Comparison of ENCODE assay signal across 8 cellular contexts in the genomic region with DNA sequence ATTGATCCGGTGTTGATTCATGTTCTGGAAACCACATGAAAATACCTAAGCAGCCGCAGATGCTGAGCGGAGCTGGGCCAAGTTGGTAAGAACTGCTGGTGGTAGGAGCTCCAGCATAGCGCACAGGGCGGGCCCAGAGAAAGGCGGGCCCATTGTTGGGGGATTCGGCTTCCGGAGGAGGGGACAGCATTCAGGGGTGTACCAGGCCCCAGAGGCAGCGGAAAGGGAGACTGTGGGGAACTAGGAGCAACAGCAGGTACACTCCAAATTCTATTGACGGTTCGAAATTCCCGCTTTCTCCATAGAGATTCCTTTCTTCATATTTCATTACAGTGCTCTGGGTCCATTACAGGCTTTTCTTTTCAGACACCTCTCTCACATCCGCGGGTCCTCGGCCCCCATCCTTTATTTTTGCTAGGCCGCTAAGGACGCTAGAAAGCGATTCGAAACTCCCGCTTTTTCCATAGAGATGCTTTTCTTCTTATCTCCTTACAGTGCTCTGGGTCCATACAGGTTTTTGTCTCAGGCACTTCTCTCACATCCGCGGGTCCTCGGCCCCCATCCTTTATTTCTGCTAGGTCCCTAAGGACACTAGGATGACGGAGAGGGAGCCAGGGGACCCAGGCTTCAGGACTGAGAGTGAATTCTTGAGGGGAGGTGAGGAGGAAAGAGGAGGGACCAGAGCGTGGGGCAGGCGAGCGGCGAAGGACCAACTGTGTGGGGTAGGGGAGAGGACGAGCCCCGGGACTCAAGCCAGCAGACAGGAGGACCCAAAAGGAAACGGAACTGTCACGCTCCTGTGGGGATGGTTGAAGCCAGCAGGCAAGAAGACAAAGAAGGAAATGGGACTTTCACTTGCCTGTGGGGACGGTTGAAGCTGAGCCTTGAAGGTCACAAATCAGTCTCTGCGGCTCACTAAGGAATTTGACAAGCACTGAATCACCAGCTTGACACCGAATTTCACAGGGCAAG. TPM values are rescaled to one million over a fixed set of nuclear protein-coding genes. Genes with fewer than 3 reads are reported as not detected.
DNase-seq lines count a peak whose midpoint lies in the region; ATAC-seq and TF ChIP-seq lines count a peak whose summit lies in the region.

TSS of gene CCDC152 (plus strand) at position 189 of the 972 bp plus-strand sequence. CDS start 2,304 bp downstream, outside the sequence.

- no peak for TF ChIP-seq EP300 in transverse colon (IDR thresholded peaks at IDR 0.05; ENCODE audit: low read depth)

- CTCF ChIA-PET in GM10248 (lab: Yijun Ruan, JAX) = interaction anchor here (1.7 kb wide), 1 partner anchor 11 kb away, joined by 7 read pairs; no protein-coding TSS in a partner anchor

- peak; percentile 91 for ATAC-seq in HG02759 (IDR thresholded peaks at IDR 0.05; ENCODE audit: unreplicated experiment)

- TF ChIP-seq CTCF in GM10248 (IDR thresholded peaks at IDR 0.05; ENCODE audit: control extremely low read depth, extremely low read depth, low read depth, missing control alignments) (no peak), transverse colon (IDR thresholded peaks at IDR 0.05) (no peak)

- intact Hi-C loops in transverse colon (cut with DNase I; ENCODE audit: low total_unique reads) = no loop called here

- peaks cover 22% of the 10 kb centered on the region for H3K27me3 ChIP-seq in transverse colon

- H3K27ac ChIP-seq in transverse colon = no peak within 1 kb of the TSS

- in situ Hi-C loops in transverse colon (cut with MboI; ENCODE audit: low pct_ligation_motif_present in 1 of 4, low pct_unique_long_range_greater_than_20kb in 1 of 4, low sequenced_read_pairs in 3 of 4) = loop anchor here in 3 of 4 donors (25.0 kb wide), 3 partner anchors 345 to 895 kb away; partner anchors contain the start of genes OXCT1 (in 2 of the 3) and GHR (in 1 of the 3)

- peak within 1 kb of the TSS in 1 of 4 donors; percentile 21 for H3K4me3 ChIP-seq in transverse colon

- no peaks in the 10 kb centered on the region for H3K36me3 ChIP-seq in transverse colon

- no peaks in the 10 kb centered on the region for H3K4me1 ChIP-seq in transverse colon

- POLR2A ChIA-PET in GM10248 (lab: Yijun Ruan, JAX) = no interaction called here

- H3K9me3 ChIP-seq in transverse colon = no peaks in the 10 kb centered on the region

- DNase-seq in GM10248 (ENCODE audit: extremely low spot score) = peak; percentile 41
- peak; percentile 79 for DNase-seq in RPMI7951 (ENCODE audit: low read depth)
- peak; percentile 21 for DNase-seq in activated naive CD8-positive, alpha-beta T cell treated with anti-CD3 and anti-CD28 coated beads, Interleukin-2, amount 50 U/mL, for 16 hours (ENCODE audit: low read depth, low spot score)
- peak; percentile 64 for DNase-seq in iPS-NIHi11 (ENCODE audit: low spot score)
- peak; percentile 59 for DNase-seq in stimulated activated CD4-positive, alpha-beta T cell treated with anti-CD3 and anti-CD28 coated beads, Interleukin-4, amount 100 ng/mL, for 1 hour
- DNase-seq in transverse colon = no peak
- DNase-seq in NCI-H345 (lab: John Stamatoyannopoulos, UW) = no peak

- TF ChIP-seq POLR2A in transverse colon (IDR thresholded peaks at IDR 0.05) = no peak

- 33 to 55% methylated on average over 25 to 35 of the region's 35 CpGs for WGBS in transverse colon (ENCODE audit: low coverage in 1 of 2), 2 donors

RNA-seq across cellular contexts. Expression of gene CCDC152, which starts in this region (rescaled TPM):
- 0.60 and 0.78 TPM in 2 replicates for total RNA-seq in RPMI7951 (2014; rRNA removed; shearing (Covaris generic))
- under 1 TPM in 1 of 4 donors, not detected in 3; 0.48 TPM for total RNA-seq in transverse colon

Comparison
In these comparisons a context has a peak if more than half of its experiments do, and no peak if none do; other contexts are left out.
1. Peak in DNase-seq in RPMI7951; RNA of the gene not detected or under 1 TPM.
2. DNase-seq: peak in GM10248 (single experiment), activated naive CD8-positive, alpha-beta T cell treated with anti-CD3 and anti-CD28 coated beads, Interleukin-2, amount 50 U/mL, for 16 hours (single experiment), iPS-NIHi11 (single experiment) and stimulated activated CD4-positive, alpha-beta T cell treated with anti-CD3 and anti-CD28 coated beads, Interleukin-4, amount 100 ng/mL, for 1 hour (single experiment); none in transverse colon (single experiment) and NCI-H345 (single experiment).